In genomic region chr7:135389971-135390370, GRCh38 we compare ENCODE assay signal across 2 cellular contexts.
TF ChIP-seq lines count a peak whose summit lies in the region.

No MANE protein-coding gene starts in this region.

TF ChIP-seq in SK-N-SH treated with all-trans-retinoic acid at 6 μM for 48 hours, 23 proteins besides CTCF, POLR2A, EP300 and RAD21 (continued from another document):
- TF ChIP-seq CSDC2 (CRISPR knock-in tag; IDR thresholded peaks at IDR 0.05) (no peak), ESRRG (CRISPR knock-in tag; IDR thresholded peaks at IDR 0.05) (no peak), ZNF565 (CRISPR knock-in tag; conservative IDR thresholded peaks at IDR 0.05; ENCODE audit: low read depth) (no peak), SNAI2 (CRISPR knock-in tag; IDR thresholded peaks at IDR 0.05) (no peak), TCF4 (CRISPR knock-in tag; IDR thresholded peaks at IDR 0.05; ENCODE audit: borderline replicate concordance) (no peak), RARB (CRISPR knock-in tag; IDR thresholded peaks at IDR 0.05) (no peak), ARNTL (CRISPR knock-in tag; IDR thresholded peaks at IDR 0.05; ENCODE audit: borderline replicate concordance, low read depth) (no peak), ZNF70 (CRISPR knock-in tag; IDR thresholded peaks at IDR 0.05) (no peak), OSR1 (CRISPR knock-in tag; IDR thresholded peaks at IDR 0.05) (no peak), ZC3H10 (CRISPR knock-in tag; IDR thresholded peaks at IDR 0.05) (no peak), ZFP30 (CRISPR knock-in tag; IDR thresholded peaks at IDR 0.05) (no peak), ZFP3 (CRISPR knock-in tag; IDR thresholded peaks at IDR 0.05) (no peak), ZNF8 (CRISPR knock-in tag; IDR thresholded peaks at IDR 0.05) (no peak), CREB5 (CRISPR knock-in tag; IDR thresholded peaks at IDR 0.05; ENCODE audit: low read depth) (no peak)
- TF ChIP-seq, protein P1, sequence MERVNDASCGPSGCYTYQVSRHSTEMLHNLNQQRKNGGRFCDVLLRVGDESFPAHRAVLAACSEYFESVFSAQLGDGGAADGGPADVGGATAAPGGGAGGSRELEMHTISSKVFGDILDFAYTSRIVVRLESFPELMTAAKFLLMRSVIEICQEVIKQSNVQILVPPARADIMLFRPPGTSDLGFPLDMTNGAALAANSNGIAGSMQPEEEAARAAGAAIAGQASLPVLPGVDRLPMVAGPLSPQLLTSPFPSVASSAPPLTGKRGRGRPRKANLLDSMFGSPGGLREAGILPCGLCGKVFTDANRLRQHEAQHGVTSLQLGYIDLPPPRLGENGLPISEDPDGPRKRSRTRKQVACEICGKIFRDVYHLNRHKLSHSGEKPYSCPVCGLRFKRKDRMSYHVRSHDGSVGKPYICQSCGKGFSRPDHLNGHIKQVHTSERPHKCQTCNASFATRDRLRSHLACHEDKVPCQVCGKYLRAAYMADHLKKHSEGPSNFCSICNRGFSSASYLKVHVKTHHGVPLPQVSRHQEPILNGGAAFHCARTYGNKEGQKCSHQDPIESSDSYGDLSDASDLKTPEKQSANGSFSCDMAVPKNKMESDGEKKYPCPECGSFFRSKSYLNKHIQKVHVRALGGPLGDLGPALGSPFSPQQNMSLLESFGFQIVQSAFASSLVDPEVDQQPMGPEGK (CRISPR knock-in tag; IDR thresholded peaks at IDR 0.05; ENCODE audit: borderline replicate concordance), result no peak
- TF ChIP-seq, protein P2, sequence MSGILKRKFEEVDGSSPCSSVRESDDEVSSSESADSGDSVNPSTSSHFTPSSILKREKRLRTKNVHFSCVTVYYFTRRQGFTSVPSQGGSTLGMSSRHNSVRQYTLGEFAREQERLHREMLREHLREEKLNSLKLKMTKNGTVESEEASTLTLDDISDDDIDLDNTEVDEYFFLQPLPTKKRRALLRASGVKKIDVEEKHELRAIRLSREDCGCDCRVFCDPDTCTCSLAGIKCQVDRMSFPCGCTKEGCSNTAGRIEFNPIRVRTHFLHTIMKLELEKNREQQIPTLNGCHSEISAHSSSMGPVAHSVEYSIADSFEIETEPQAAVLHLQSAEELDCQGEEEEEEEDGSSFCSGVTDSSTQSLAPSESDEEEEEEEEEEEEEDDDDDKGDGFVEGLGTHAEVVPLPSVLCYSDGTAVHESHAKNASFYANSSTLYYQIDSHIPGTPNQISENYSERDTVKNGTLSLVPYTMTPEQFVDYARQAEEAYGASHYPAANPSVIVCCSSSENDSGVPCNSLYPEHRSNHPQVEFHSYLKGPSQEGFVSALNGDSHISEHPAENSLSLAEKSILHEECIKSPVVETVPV (CRISPR knock-in tag; IDR thresholded peaks at IDR 0.05), result no peak
- TF ChIP-seq, protein P3, sequence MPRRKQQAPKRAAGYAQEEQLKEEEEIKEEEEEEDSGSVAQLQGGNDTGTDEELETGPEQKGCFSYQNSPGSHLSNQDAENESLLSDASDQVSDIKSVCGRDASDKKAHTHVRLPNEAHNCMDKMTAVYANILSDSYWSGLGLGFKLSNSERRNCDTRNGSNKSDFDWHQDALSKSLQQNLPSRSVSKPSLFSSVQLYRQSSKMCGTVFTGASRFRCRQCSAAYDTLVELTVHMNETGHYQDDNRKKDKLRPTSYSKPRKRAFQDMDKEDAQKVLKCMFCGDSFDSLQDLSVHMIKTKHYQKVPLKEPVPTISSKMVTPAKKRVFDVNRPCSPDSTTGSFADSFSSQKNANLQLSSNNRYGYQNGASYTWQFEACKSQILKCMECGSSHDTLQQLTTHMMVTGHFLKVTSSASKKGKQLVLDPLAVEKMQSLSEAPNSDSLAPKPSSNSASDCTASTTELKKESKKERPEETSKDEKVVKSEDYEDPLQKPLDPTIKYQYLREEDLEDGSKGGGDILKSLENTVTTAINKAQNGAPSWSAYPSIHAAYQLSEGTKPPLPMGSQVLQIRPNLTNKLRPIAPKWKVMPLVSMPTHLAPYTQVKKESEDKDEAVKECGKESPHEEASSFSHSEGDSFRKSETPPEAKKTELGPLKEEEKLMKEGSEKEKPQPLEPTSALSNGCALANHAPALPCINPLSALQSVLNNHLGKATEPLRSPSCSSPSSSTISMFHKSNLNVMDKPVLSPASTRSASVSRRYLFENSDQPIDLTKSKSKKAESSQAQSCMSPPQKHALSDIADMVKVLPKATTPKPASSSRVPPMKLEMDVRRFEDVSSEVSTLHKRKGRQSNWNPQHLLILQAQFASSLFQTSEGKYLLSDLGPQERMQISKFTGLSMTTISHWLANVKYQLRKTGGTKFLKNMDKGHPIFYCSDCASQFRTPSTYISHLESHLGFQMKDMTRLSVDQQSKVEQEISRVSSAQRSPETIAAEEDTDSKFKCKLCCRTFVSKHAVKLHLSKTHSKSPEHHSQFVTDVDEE (CRISPR knock-in tag; IDR thresholded peaks at IDR 0.05), result no peak

TF ChIP-seq in SK-N-SH, 30 proteins besides CTCF, POLR2A, EP300 and RAD21 (continued from another document):
- TF ChIP-seq, protein P4, sequence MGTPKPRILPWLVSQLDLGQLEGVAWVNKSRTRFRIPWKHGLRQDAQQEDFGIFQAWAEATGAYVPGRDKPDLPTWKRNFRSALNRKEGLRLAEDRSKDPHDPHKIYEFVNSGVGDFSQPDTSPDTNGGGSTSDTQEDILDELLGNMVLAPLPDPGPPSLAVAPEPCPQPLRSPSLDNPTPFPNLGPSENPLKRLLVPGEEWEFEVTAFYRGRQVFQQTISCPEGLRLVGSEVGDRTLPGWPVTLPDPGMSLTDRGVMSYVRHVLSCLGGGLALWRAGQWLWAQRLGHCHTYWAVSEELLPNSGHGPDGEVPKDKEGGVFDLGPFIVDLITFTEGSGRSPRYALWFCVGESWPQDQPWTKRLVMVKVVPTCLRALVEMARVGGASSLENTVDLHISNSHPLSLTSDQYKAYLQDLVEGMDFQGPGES (IDR thresholded peaks at IDR 0.05; ENCODE audit: low read depth, low read length), result no peak
- TF ChIP-seq POLR2AphosphoS5 (IDR thresholded peaks at IDR 0.05; ENCODE audit: low read depth, low read length), result no peak
- no peak for TF ChIP-seq EZH2phosphoT487 (IDR thresholded peaks at IDR 0.05; ENCODE audit: borderline replicate concordance, low read depth)
- TF ChIP-seq TEAD4 (IDR thresholded peaks at IDR 0.05; ENCODE audit: borderline replicate concordance, insufficient read depth), result no peak
- TF ChIP-seq FOXJ3 (CRISPR knock-in tag; IDR thresholded peaks at IDR 0.05), result no peak
- TF ChIP-seq USF1 (IDR thresholded peaks at IDR 0.05; ENCODE audit: borderline replicate concordance, low read depth), result no peak
- TF ChIP-seq GABPA (IDR thresholded peaks at IDR 0.05; ENCODE audit: low read depth), result no peak
- TF ChIP-seq MEF2A (IDR thresholded peaks at IDR 0.05; ENCODE audit: borderline replicate concordance, low read depth), result no peak
- no peak for TF ChIP-seq RCOR1 (IDR thresholded peaks at IDR 0.05; ENCODE audit: low read length)
- TF ChIP-seq PBX3 (IDR thresholded peaks at IDR 0.05), result no peak
- no peak for TF ChIP-seq USF2 (IDR thresholded peaks at IDR 0.05; ENCODE audit: borderline replicate concordance, low read depth, low read length)
- TF ChIP-seq ELF1 (IDR thresholded peaks at IDR 0.05), result no peak
- TF ChIP-seq RXRA (IDR thresholded peaks at IDR 0.05; ENCODE audit: borderline replicate concordance, low read depth), result no peak
- no peak for TF ChIP-seq JUND (IDR thresholded peaks at IDR 0.05)
- no peak for TF ChIP-seq SMC3 (IDR thresholded peaks at IDR 0.05; ENCODE audit: low read depth, low read length)
- TF ChIP-seq REST (IDR thresholded peaks at IDR 0.05; ENCODE audit: low read depth, low read length), result no peak
